8 cellular contexts compared by ENCODE assay signal in genomic region chr1:154935749-154936415, GRCh38. TPM values are rescaled to one million over a fixed set of nuclear protein-coding genes. Genes with fewer than 3 reads are reported as not detected.
DNase-seq lines count a peak whose midpoint lies in the region; ATAC-seq and TF ChIP-seq lines count a peak whose summit lies in the region.

No MANE protein-coding gene starts in this region.

- no peaks in the 10 kb centered on the region for H3K36me3 ChIP-seq in H7 (replicated peaks; ENCODE audit: control insufficient read depth, insufficient read depth, low read length)
- H3K36me3 ChIP-seq in skeletal muscle satellite cell (ENCODE audit: insufficient read depth, low read length): no peaks in the 10 kb centered on the region

- TF ChIP-seq CTCF in WI38 (IDR thresholded peaks at IDR 0.05; ENCODE audit: low read depth, low read length) (no peak), foreskin keratinocyte (conservative IDR thresholded peaks at IDR 0.05) (no peak)

- no peaks in the 10 kb centered on the region for H3K27me3 ChIP-seq in H7 (ENCODE audit: control insufficient read depth, insufficient read depth, low read length)
- H3K27me3 ChIP-seq in foreskin keratinocyte: no peaks in the 10 kb centered on the region
- no peaks in the 10 kb centered on the region for H3K27me3 ChIP-seq in skeletal muscle satellite cell (ENCODE audit: control insufficient read depth, insufficient read depth, low read length)

- no peak for ATAC-seq in foreskin keratinocyte
- no peak for ATAC-seq in HG02884 (IDR thresholded peaks at IDR 0.05; ENCODE audit: unreplicated experiment)
- ATAC-seq in esophagus mucosa: no peak

- peak overlapping the region; percentile 100 for H3K27ac ChIP-seq in foreskin keratinocyte

- no peaks in the 10 kb centered on the region for H3K9me3 ChIP-seq in skeletal muscle satellite cell (replicated peaks; ENCODE audit: low read length)

- H3K4me1 ChIP-seq in foreskin keratinocyte (peaks cover 10% of the 10 kb centered on the region), skeletal muscle satellite cell (ENCODE audit: control insufficient read depth, insufficient read depth, low read length) (peaks cover 12% of the 10 kb centered on the region)

- H3K4me2 ChIP-seq in skeletal muscle satellite cell (ENCODE audit: low read length): peak overlapping the region; percentile 93

- DNase-seq in H7 (no peak), foreskin keratinocyte (no peak), RPMI8226 (no peak), NCI-H1694 treated with DMSO at 0.1 percent for 48 hours (lab: John Stamatoyannopoulos, UW) (no peak)

- peak overlapping the region; percentile 95 for H3K9ac ChIP-seq in skeletal muscle satellite cell (ENCODE audit: low read depth, low read length)

- H3K4me3 ChIP-seq in H7 (ENCODE audit: insufficient read depth, low read depth, low read length) (peak overlapping the region; percentile 76), WI38 (ENCODE audit: low read depth, low read length) (peak overlapping the region; percentile 80), skeletal muscle satellite cell (ENCODE audit: low read length) (peak overlapping the region; percentile 81)

RNA-seq across cellular contexts. Expression of gene PMVK, which starts 0.6 kb away (rescaled TPM):
- total RNA-seq in H7 (2014; rRNA removed; shearing (Covaris generic)): 7.3 and 9.8 TPM in 2 replicates
- total RNA-seq in foreskin keratinocyte: 18.2 and 22.0 TPM in 2 replicates
- 50.9 and 55.2 TPM in 2 replicates for polyA plus RNA-seq in foreskin keratinocyte
- 4.3 and 7.6 TPM in 2 replicates for total RNA-seq in skeletal muscle satellite cell (2012; rRNA removed)
- total RNA-seq in esophagus mucosa: 55.6 TPM

RNA-seq across cellular contexts. Expression of gene PBXIP1, which starts 20.0 kb away (rescaled TPM):
- total RNA-seq in H7 (2014; rRNA removed; shearing (Covaris generic)): 43.6 and 48.5 TPM in 2 replicates
- total RNA-seq in foreskin keratinocyte (12.1 and 20.8 TPM in 2 replicates), esophagus mucosa (9.2 TPM)
- 8.6 and 15.4 TPM in 2 replicates for polyA plus RNA-seq in foreskin keratinocyte
- total RNA-seq in skeletal muscle satellite cell (2012; rRNA removed): 12.5 and 15.0 TPM in 2 replicates

RNA-seq across cellular contexts. Expression of gene PYGO2, which starts 25.7 kb away (rescaled TPM):
- total RNA-seq in H7 (2014; rRNA removed; shearing (Covaris generic)): 52.6 and 62.8 TPM in 2 replicates
- 24.7 and 27.3 TPM in 2 replicates for total RNA-seq in foreskin keratinocyte
- polyA plus RNA-seq in foreskin keratinocyte: 17.1 and 19.4 TPM in 2 replicates
- 8.1 and 14.2 TPM in 2 replicates for total RNA-seq in skeletal muscle satellite cell (2012; rRNA removed)
- total RNA-seq in esophagus mucosa: 17.3 TPM

RNA-seq across cellular contexts. Expression of gene SHC1, which starts 34.7 kb away (rescaled TPM):
- total RNA-seq in H7 (2014; rRNA removed; shearing (Covaris generic)): 298 and 333 TPM in 2 replicates
- 187 and 211 TPM in 2 replicates for total RNA-seq in foreskin keratinocyte
- 135 and 145 TPM in 2 replicates for polyA plus RNA-seq in foreskin keratinocyte
- 299 and 313 TPM in 2 replicates for total RNA-seq in skeletal muscle satellite cell (2012; rRNA removed)
- 68.0 TPM for total RNA-seq in esophagus mucosa

RNA-seq across cellular contexts. Expression of gene CKS1B, which starts 38.6 kb away (rescaled TPM):
- total RNA-seq in H7 (2014; rRNA removed; shearing (Covaris generic)): 342 and 347 TPM in 2 replicates
- total RNA-seq in foreskin keratinocyte: 236 and 285 TPM in 2 replicates
- polyA plus RNA-seq in foreskin keratinocyte: 332 and 402 TPM in 2 replicates
- total RNA-seq in skeletal muscle satellite cell (2012; rRNA removed): 51.0 and 66.0 TPM in 2 replicates
- 74.5 TPM for total RNA-seq in esophagus mucosa
